In genomic region chr12:15157200-15157599, GRCh38 we compare ENCODE assay signal across 24 cellular contexts.
DNase-seq lines count a peak whose midpoint lies in the region; TF ChIP-seq lines count a peak whose summit lies in the region.
"Had no signal": no experiment of that assay in that cellular context is flagged by ENCODE, and none has a peak within 500 bp of the region (broad histone marks: within the 10 kb centered on the region; RNA-seq: fewer than 3 reads in every experiment).

No MANE protein-coding gene starts in this region.

- no TSS peak for BruUV-seq in A673 (replicated peaks; lab: Mats Ljungman, UMichigan)

- H3F3A ChIP-seq in smooth muscle cell (ENCODE audit: low read depth), result peaks cover 6% of the 10 kb centered on the region

- H3K9ac ChIP-seq in smooth muscle cell (ENCODE audit: low read depth), result no peak overlapping the region

- peak overlapping the region; percentile 71 for H3K4me2 ChIP-seq in smooth muscle cell
- H3K4me2 ChIP-seq: A549 had no signal

- peak; percentile 64 for DNase-seq in A673 (ENCODE audit: low spot score)
- no peak for DNase-seq in esophagus muscularis mucosa (ENCODE audit: extremely low spot score)
- no peak for DNase-seq in smooth muscle cell (lab: John Stamatoyannopoulos, UW; ENCODE audit: unreplicated experiment)
- DNase-seq in activated CD4-positive, alpha-beta T cell treated with anti-CD3 and anti-CD28 coated beads, Interleukin-2, amount 50 U/mL, for 1 hour, result no peak
- no peak for DNase-seq in activated CD4-positive, alpha-beta T cell treated with anti-CD3 and anti-CD28 coated beads for 48 hours
- DNase-seq in NOMO-1 treated with DMSO at 0.1 percent for 48 hours (lab: John Stamatoyannopoulos, UW; ENCODE audit: unreplicated experiment), result no peak
- DNase-seq in activated CD4-positive, alpha-beta T cell treated with anti-CD3 and anti-CD28 coated beads for 1 hour, result no peak
- DNase-seq: activated CD4-positive, alpha-beta memory T cell treated with anti-CD3 and anti-CD28 coated beads, Interleukin-2, amount 10 ng/mL, durations not matched to agents 7 days and 5 days; activated effector memory CD4-positive, alpha-beta T cell treated with anti-CD3 and anti-CD28 coated beads, Interleukin-2, amount 50 U/mL, for 16 hours; BE2C; DMS79; MM.1S; naive B cell; NCI-H146; NCI-H2171; NCI-H526; pancreas; stimulated activated CD4-positive, alpha-beta T cell treated with anti-CD3 and anti-CD28 coated beads, Interleukin-1b, Interleukin-23, amount 100 ng/mL, for 48 hours; T-helper 9 cell had no signal

- H3K36me3 ChIP-seq in A673 (ENCODE audit: insufficient read depth, low read length, poor library complexity, severe bottlenecking) (no peaks in the 10 kb centered on the region), esophagus muscularis mucosa (no peaks in the 10 kb centered on the region), mesodermal cell (ENCODE audit: control insufficient read depth, insufficient read depth, low read length) (no peaks in the 10 kb centered on the region), smooth muscle cell (ENCODE audit: low read depth) (no peaks in the 10 kb centered on the region)
- H3K36me3 ChIP-seq: BE2C, pancreas had no signal

- intact Hi-C loops in A673 (cut with micrococcal nuclease; ENCODE audit: unreplicated experiment), result loop anchor here (10.0 kb wide), 1 partner anchor 312 kb away; the partner anchor contains the start of gene ART4
- intact Hi-C loops in esophagus muscularis mucosa (cut with DNase I), result loop anchor here (10.0 kb wide), 2 partner anchors 152 to 312 kb away; partner anchors contain the start of gene ART4

- H3K4me3 ChIP-seq in A673 (ENCODE audit: low read depth, low read length, poor library complexity, severe bottlenecking) (no peak overlapping the region), esophagus muscularis mucosa (no peak overlapping the region), mesodermal cell (ENCODE audit: extremely low read depth, insufficient read depth, low read length, poor library complexity, severe bottlenecking) (no peak overlapping the region), smooth muscle cell (no peak overlapping the region)
- H3K4me3 ChIP-seq: A549, coronary artery, GM12878, pancreas had no signal

- CTCF ChIA-PET in A673 (lab: Charles Lee), result interaction anchor here (1.5 kb wide), 1 partner anchor 64 kb away, joined by 6 read pairs; the partner anchor contains the start of gene RERG

- H3K27me3 ChIP-seq in A673 (replicated peaks; ENCODE audit: insufficient read depth, low read depth, low read length, poor library complexity), result no peaks in the 10 kb centered on the region
- H3K27me3 ChIP-seq in esophagus muscularis mucosa, result no peaks in the 10 kb centered on the region
- H3K27me3 ChIP-seq in smooth muscle cell (ENCODE audit: low read depth), result no peaks in the 10 kb centered on the region
- H3K27me3 ChIP-seq: BE2C, pancreas had no signal

- no peak for TF ChIP-seq CTCF in A673 (conservative IDR thresholded peaks at IDR 0.05; ENCODE audit: low read depth, low read length)
- TF ChIP-seq CTCF in esophagus muscularis mucosa (IDR thresholded peaks at IDR 0.05), result no peak
- TF ChIP-seq CTCF in smooth muscle cell (IDR thresholded peaks at IDR 0.05; ENCODE audit: borderline replicate concordance, insufficient read depth, poor library complexity, severe bottlenecking), result no peak

- no peak for TF ChIP-seq EP300 in esophagus muscularis mucosa (IDR thresholded peaks at IDR 0.05)

- WGBS in esophagus muscularis mucosa, result 50% methylated on average over 1 of the region's 1 CpG
- WGBS in mesodermal cell (ENCODE audit: insufficient coverage in 2 of 2), 2 experiments, result no CpG with 5 or more reads among the region's 1 CpG
- 8% methylated on average over 1 of the region's 1 CpG for whole genome bisulfite sequencing in smooth muscle cell (ENCODE audit: low lambda C conversion rate)

- H3K9me3 ChIP-seq in A673 (ENCODE audit: low read depth, low read length, poor library complexity, severe bottlenecking), result no peaks in the 10 kb centered on the region
- no peaks in the 10 kb centered on the region for H3K9me3 ChIP-seq in esophagus muscularis mucosa
- no peaks in the 10 kb centered on the region for H3K9me3 ChIP-seq in mesodermal cell (ENCODE audit: control insufficient read depth, low read length)
- H3K9me3 ChIP-seq in smooth muscle cell (replicated peaks; ENCODE audit: low read depth), result no peaks in the 10 kb centered on the region
- H3K9me3 ChIP-seq: A549, BE2C, pancreas had no signal

- no peaks in the 10 kb centered on the region for H3K79me2 ChIP-seq in smooth muscle cell (ENCODE audit: low read depth)

- no peaks in the 10 kb centered on the region for H4K20me1 ChIP-seq in smooth muscle cell (ENCODE audit: low read depth)

- H3K4me1 ChIP-seq in A673 (ENCODE audit: insufficient read depth, low read length, poor library complexity, severe bottlenecking) (peaks cover 15% of the 10 kb centered on the region), esophagus muscularis mucosa (peaks cover 6 to 32% (median 27%) of the 10 kb centered on the region in 4 donors), mesodermal cell (ENCODE audit: control insufficient read depth, insufficient read depth, low read length, poor library complexity, severe bottlenecking) (no peaks in the 10 kb centered on the region), smooth muscle cell (ENCODE audit: low read depth) (no peaks in the 10 kb centered on the region)
- H3K4me1 ChIP-seq: pancreas had no signal

- H2AFZ ChIP-seq in smooth muscle cell (ENCODE audit: low read depth), result peak overlapping the region; percentile 30

- POLR2A ChIA-PET in A673 (lab: Charles Lee; ENCODE audit: low non-redundant PET), result no interaction called here

- no peak for TF ChIP-seq POLR2A in esophagus muscularis mucosa (IDR thresholded peaks at IDR 0.05; ENCODE audit: low read depth)

- H3K27ac ChIP-seq in A673 (ENCODE audit: low read depth, low read length, poor library complexity, severe bottlenecking) (no peak overlapping the region), esophagus muscularis mucosa (replicated peaks in 1 of 4) (peak overlapping the region; percentile 13 to 40 (median 26)), mesodermal cell (ENCODE audit: low read depth, low read length, severe bottlenecking) (peak overlapping the region; percentile 0), smooth muscle cell (ENCODE audit: low read depth) (peak overlapping the region; percentile 30)
- H3K27ac ChIP-seq: A549, pancreas, RWPE1 had no signal
